ENCODE assay signal across 30 cellular contexts in the genomic region with DNA sequence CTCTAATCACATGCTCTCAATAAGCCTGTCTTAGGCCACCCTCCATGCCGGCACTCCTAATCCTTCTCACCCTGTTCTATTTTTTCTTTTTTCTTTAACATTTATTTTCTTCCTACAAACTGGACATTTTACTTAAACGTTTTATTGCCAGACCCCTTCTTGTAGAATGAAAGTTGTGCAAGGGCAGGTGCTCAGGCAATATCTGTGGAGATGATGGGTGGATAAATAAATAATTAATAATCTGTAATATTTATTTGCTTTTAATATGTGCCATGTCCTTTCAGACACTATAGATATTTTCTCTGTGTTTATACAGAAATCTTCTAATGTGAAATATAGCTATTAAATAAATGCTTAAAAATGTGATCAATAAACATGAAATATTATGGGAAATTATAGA.
"Had no signal": no experiment of that assay in that cellular context is flagged by ENCODE, and none has a peak within 500 bp of the region (broad histone marks: within the 10 kb centered on the region; RNA-seq: fewer than 3 reads in every experiment).

No MANE protein-coding gene starts in this region.

- H3K36me3 ChIP-seq: ascending aorta, cardiac muscle cell, WERI-Rb-1 had no signal

- H3K4me1 ChIP-seq: ascending aorta had no signal

- DNase-seq: activated CD4-positive, alpha-beta memory T cell treated with anti-CD3 and anti-CD28 coated beads, Interleukin-2, amount 10 ng/mL, durations not matched to agents 7 days and 5 days; activated CD4-positive, alpha-beta T cell treated with anti-CD3 and anti-CD28 coated beads for 1 hour; activated CD4-positive, alpha-beta T cell treated with anti-CD3 and anti-CD28 coated beads for 36 hours; activated CD4-positive, alpha-beta T cell treated with anti-CD3 and anti-CD28 coated beads for 48 hours; activated CD4-positive, alpha-beta T cell treated with anti-CD3 and anti-CD28 coated beads, Interleukin-2, amount 10 ng/mL, durations not matched to agents 7 days and 5 days; activated CD4-positive, alpha-beta T cell treated with anti-CD3 and anti-CD28 coated beads, Interleukin-2, amount 50 U/mL, for 48 hours; activated CD4-positive, CD25-positive, alpha-beta regulatory T cell; activated CD8-positive, alpha-beta memory T cell treated with anti-CD3 and anti-CD28 coated beads for 24 hours; activated CD8-positive, alpha-beta memory T cell treated with anti-CD3 and anti-CD28 coated beads, Interleukin-2, amount 10 ng/mL, durations not matched to agents 7 days and 5 days; activated CD8-positive, alpha-beta memory T cell treated with anti-CD3 and anti-CD28 coated beads, Interleukin-2, amount 50 U/mL, for 48 hours; activated CD8-positive, alpha-beta T cell treated with anti-CD3 and anti-CD28 coated beads, Interleukin-2, amount 10 ng/mL, durations not matched to agents 7 days and 5 days; activated effector memory CD4-positive, alpha-beta T cell treated with Interleukin-2 at 50 U/mL for 16 hours; activated gamma-delta T cell; activated naive CD4-positive, alpha-beta T cell treated with anti-CD3 and anti-CD28 coated beads, Interleukin-2, amount 10 ng/mL, durations not matched to agents 7 days and 5 days; activated naive CD4-positive, alpha-beta T cell treated with Interleukin-2 at 50 U/mL for 16 hours; activated naive CD8-positive, alpha-beta T cell treated with anti-CD3 and anti-CD28 coated beads, Interleukin-2, amount 10 ng/mL, durations not matched to agents 7 days and 5 days; activated naive CD8-positive, alpha-beta T cell treated with anti-CD3 and anti-CD28 coated beads, Interleukin-2, amount 50 U/mL, for 24 hours; activated T-cell treated with anti-CD3 and anti-CD28 coated beads, Interleukin-2, amount 50 U/mL, for 24 hours; activated T-cell treated with anti-CD3 and anti-CD28 coated beads, Interleukin-2, amount 50 U/mL, for 48 hours; amygdala; anterior cingulate cortex; caudate nucleus; cerebellar nuclear complex; T-helper 2 cell; T-helper 9 cell; WERI-Rb-1 had no signal

- H3K4me3 ChIP-seq: ascending aorta, cardiac muscle cell had no signal

- ATAC-seq: activated CD4-positive, alpha-beta T cell treated with anti-CD3 and anti-CD28 coated beads for 36 hours; activated CD4-positive, CD25-positive, alpha-beta regulatory T cell treated with anti-CD3 and anti-CD28 coated beads, Interleukin-2, amount 50 U/mL, for 24 hours; activated CD8-positive, alpha-beta memory T cell treated with anti-CD3 and anti-CD28 coated beads, Interleukin-2, amount 10 ng/mL, durations not matched to agents 7 days and 5 days; activated CD8-positive, alpha-beta T cell treated with anti-CD3 and anti-CD28 coated beads, Interleukin-2, amount 10 ng/mL, durations not matched to agents 7 days and 5 days; activated naive CD8-positive, alpha-beta T cell treated with anti-CD3 and anti-CD28 coated beads, Interleukin-2, amount 50 U/mL, for 24 hours; WTC11 had no signal

- H3K27ac ChIP-seq: ascending aorta, cardiac muscle cell, WERI-Rb-1 had no signal

- H3K27me3 ChIP-seq: ascending aorta, cardiac muscle cell had no signal
